ENCODE assay signal across 13 cellular contexts in the genomic region with DNA sequence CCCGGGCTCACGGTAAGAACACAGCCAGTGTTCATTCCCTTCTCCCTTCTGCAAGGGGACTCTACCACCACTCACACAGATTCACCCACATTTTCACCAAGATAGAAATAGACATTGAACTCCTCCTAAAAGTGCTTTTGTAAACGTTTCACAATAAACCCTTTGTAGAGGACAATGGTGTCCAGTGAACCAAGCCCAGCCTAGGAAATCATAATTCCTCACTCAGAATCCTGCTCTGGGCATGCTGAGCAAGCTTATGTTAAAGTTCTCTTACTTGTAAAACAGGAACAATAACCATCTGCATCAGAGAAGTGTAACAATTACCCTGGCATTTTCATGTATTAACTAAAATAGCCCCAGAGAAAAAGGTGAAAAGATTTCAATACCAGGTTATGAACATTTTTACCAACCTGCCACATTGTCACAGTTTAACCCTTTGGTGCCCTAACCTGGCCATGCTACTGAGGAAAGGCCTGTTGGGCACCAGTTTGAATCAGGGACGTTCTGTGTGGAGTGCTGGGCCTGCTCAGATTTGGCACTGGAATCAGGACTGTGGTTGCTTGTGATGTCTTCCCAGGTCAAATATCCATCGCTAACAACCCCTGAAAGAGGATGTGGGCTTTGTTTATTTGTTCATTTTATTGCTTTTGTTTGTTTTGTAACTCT. TPM values are rescaled to one million over a fixed set of nuclear protein-coding genes. Genes with fewer than 3 reads are reported as not detected.
DNase-seq lines count a peak whose midpoint lies in the region; ATAC-seq lines count a peak whose summit lies in the region.
"Had no signal": no experiment of that assay in that cellular context is flagged by ENCODE, and none has a peak within 500 bp of the region (broad histone marks: within the 10 kb centered on the region; RNA-seq: fewer than 3 reads in every experiment).

No MANE protein-coding gene starts in this region.

- H3K4me3 Mint-ChIP-seq in activated T-cell treated with anti-CD3 and anti-CD28 coated beads, Interleukin-2, amount 50 U/mL, for 24 hours = no peak overlapping the region
- H3K4me3 Mint-ChIP-seq in activated T-cell treated with anti-CD3 and anti-CD28 coated beads, Interleukin-2, amount 50 U/mL, for 4 hours = no peak overlapping the region
- H3K4me3 Mint-ChIP-seq in activated T-helper 1 cell treated with anti-CD3 and anti-CD28 coated beads, Interleukin-12 subunit alpha, Interleukin-12 subunit beta, Interleukin-2, Interleukin-4 antibody, amounts not matched to agents 30 ng/mL and 10 ng/mL and 1 ng/mL, durations not matched to agents 14 hours and 24 hours and 36 hours = no peak overlapping the region
- no peak overlapping the region for H3K4me3 Mint-ChIP-seq in stimulated activated memory B cell treated with anti-CD40 and anti-IgM and Interleukin-4, amounts not matched to agents 10 μg/mL and 1 μg/mL and 100 μg/mL, for 72 hours

- DNase-seq in activated T-cell treated with anti-CD3 and anti-CD28 coated beads, Interleukin-2, amount 50 U/mL, for 24 hours = no peak
- DNase-seq in activated T-cell treated with anti-CD3 and anti-CD28 coated beads, Interleukin-2, amount 50 U/mL, for 4 hours = no peak
- DNase-seq in activated T-helper 1 cell treated with anti-CD3 and anti-CD28 coated beads, Interleukin-12 subunit alpha, Interleukin-12 subunit beta, Interleukin-2, Interleukin-4 antibody, amounts not matched to agents 30 ng/mL and 10 ng/mL and 1 ng/mL, durations not matched to agents 14 hours and 24 hours and 36 hours (ENCODE audit: low spot score) = no peak
- peak; percentile 51 for DNase-seq in inferior parietal cortex (ENCODE audit: extremely low spot score)
- no peak for DNase-seq in NCI-H345 treated with DMSO at 0.1 percent for 48 hours (lab: John Stamatoyannopoulos, UW; ENCODE audit: unreplicated experiment)
- DNase-seq in stimulated activated CD4-positive, alpha-beta T cell treated with anti-CD3 and anti-CD28 coated beads, Interleukin-4, amount 100 ng/mL, for 24 hours = no peak
- DNase-seq: Caco-2; KG1; NCI-H1694; NCI-H524 treated with DMSO at 0.1 percent for 48 hours; stimulated activated CD4-positive, alpha-beta T cell treated with anti-CD3 and anti-CD28 coated beads, Interleukin-2, amount 100 ng/mL, for 48 hours had no signal

- no peaks in the 10 kb centered on the region for H3K36me3 Mint-ChIP-seq in activated T-cell treated with anti-CD3 and anti-CD28 coated beads, Interleukin-2, amount 50 U/mL, for 24 hours (ENCODE audit: low read depth)
- no peaks in the 10 kb centered on the region for H3K36me3 Mint-ChIP-seq in activated T-cell treated with anti-CD3 and anti-CD28 coated beads, Interleukin-2, amount 50 U/mL, for 4 hours (ENCODE audit: insufficient read depth)
- peaks cover 8% of the 10 kb centered on the region for H3K36me3 Mint-ChIP-seq in activated T-helper 1 cell treated with anti-CD3 and anti-CD28 coated beads, Interleukin-12 subunit alpha, Interleukin-12 subunit beta, Interleukin-2, Interleukin-4 antibody, amounts not matched to agents 30 ng/mL and 10 ng/mL and 1 ng/mL, durations not matched to agents 14 hours and 24 hours and 36 hours (ENCODE audit: low read depth)
- H3K36me3 Mint-ChIP-seq in stimulated activated memory B cell treated with anti-CD40 and anti-IgM and Interleukin-4, amounts not matched to agents 10 μg/mL and 1 μg/mL and 100 μg/mL, for 72 hours = no peaks in the 10 kb centered on the region

- ATAC-seq in activated T-cell treated with anti-CD3 and anti-CD28 coated beads, Interleukin-2, amount 50 U/mL, for 4 hours = no peak
- no peak for ATAC-seq in stimulated activated memory B cell treated with anti-CD40 and anti-IgM and Interleukin-4, amounts not matched to agents 10 μg/mL and 1 μg/mL and 100 μg/mL, for 72 hours
- ATAC-seq in HG03159 (IDR thresholded peaks at IDR 0.05; ENCODE audit: unreplicated experiment) = no peak

- no peaks in the 10 kb centered on the region for H3K9me3 Mint-ChIP-seq in activated T-cell treated with anti-CD3 and anti-CD28 coated beads, Interleukin-2, amount 50 U/mL, for 24 hours
- no peaks in the 10 kb centered on the region for H3K9me3 Mint-ChIP-seq in activated T-cell treated with anti-CD3 and anti-CD28 coated beads, Interleukin-2, amount 50 U/mL, for 4 hours
- no peaks in the 10 kb centered on the region for H3K9me3 Mint-ChIP-seq in activated T-helper 1 cell treated with anti-CD3 and anti-CD28 coated beads, Interleukin-12 subunit alpha, Interleukin-12 subunit beta, Interleukin-2, Interleukin-4 antibody, amounts not matched to agents 30 ng/mL and 10 ng/mL and 1 ng/mL, durations not matched to agents 14 hours and 24 hours and 36 hours
- H3K9me3 Mint-ChIP-seq in stimulated activated memory B cell treated with anti-CD40 and anti-IgM and Interleukin-4, amounts not matched to agents 10 μg/mL and 1 μg/mL and 100 μg/mL, for 72 hours = no peaks in the 10 kb centered on the region

- peaks cover 42% of the 10 kb centered on the region for H3K4me1 Mint-ChIP-seq in activated T-cell treated with anti-CD3 and anti-CD28 coated beads, Interleukin-2, amount 50 U/mL, for 24 hours (ENCODE audit: low read depth)
- H3K4me1 Mint-ChIP-seq in activated T-cell treated with anti-CD3 and anti-CD28 coated beads, Interleukin-2, amount 50 U/mL, for 4 hours (ENCODE audit: low read depth) = peaks cover 40% of the 10 kb centered on the region
- peaks cover 55% of the 10 kb centered on the region for H3K4me1 Mint-ChIP-seq in activated T-helper 1 cell treated with anti-CD3 and anti-CD28 coated beads, Interleukin-12 subunit alpha, Interleukin-12 subunit beta, Interleukin-2, Interleukin-4 antibody, amounts not matched to agents 30 ng/mL and 10 ng/mL and 1 ng/mL, durations not matched to agents 14 hours and 24 hours and 36 hours (ENCODE audit: low read depth)
- H3K4me1 Mint-ChIP-seq in stimulated activated memory B cell treated with anti-CD40 and anti-IgM and Interleukin-4, amounts not matched to agents 10 μg/mL and 1 μg/mL and 100 μg/mL, for 72 hours = peaks cover 19% of the 10 kb centered on the region

- intact Hi-C loops in activated T-helper 1 cell treated with anti-CD3 and anti-CD28 coated beads, Interleukin-12 subunit alpha, Interleukin-12 subunit beta, Interleukin-2, Interleukin-4 antibody, amounts not matched to agents 30 ng/mL and 10 ng/mL and 1 ng/mL, durations not matched to agents 14 hours and 24 hours and 36 hours (cut with micrococcal nuclease) = loop anchor here (5.0 to 10.0 kb wide), 2 partner anchors 532 to 1445 kb away; partner anchors contain the start of genes NAPG and PPP4R1

- no peaks in the 10 kb centered on the region for H3K27me3 Mint-ChIP-seq in activated T-cell treated with anti-CD3 and anti-CD28 coated beads, Interleukin-2, amount 50 U/mL, for 24 hours
- no peaks in the 10 kb centered on the region for H3K27me3 Mint-ChIP-seq in activated T-cell treated with anti-CD3 and anti-CD28 coated beads, Interleukin-2, amount 50 U/mL, for 4 hours (ENCODE audit: low read depth)
- H3K27me3 Mint-ChIP-seq in activated T-helper 1 cell treated with anti-CD3 and anti-CD28 coated beads, Interleukin-12 subunit alpha, Interleukin-12 subunit beta, Interleukin-2, Interleukin-4 antibody, amounts not matched to agents 30 ng/mL and 10 ng/mL and 1 ng/mL, durations not matched to agents 14 hours and 24 hours and 36 hours (ENCODE audit: insufficient read depth) = no peaks in the 10 kb centered on the region
- no peaks in the 10 kb centered on the region for H3K27me3 Mint-ChIP-seq in stimulated activated memory B cell treated with anti-CD40 and anti-IgM and Interleukin-4, amounts not matched to agents 10 μg/mL and 1 μg/mL and 100 μg/mL, for 72 hours

- H3K27ac Mint-ChIP-seq in activated T-cell treated with anti-CD3 and anti-CD28 coated beads, Interleukin-2, amount 50 U/mL, for 24 hours = peak overlapping the region; percentile 77
- H3K27ac Mint-ChIP-seq in activated T-helper 1 cell treated with anti-CD3 and anti-CD28 coated beads, Interleukin-12 subunit alpha, Interleukin-12 subunit beta, Interleukin-2, Interleukin-4 antibody, amounts not matched to agents 30 ng/mL and 10 ng/mL and 1 ng/mL, durations not matched to agents 14 hours and 24 hours and 36 hours = peak overlapping the region; percentile 79
- H3K27ac Mint-ChIP-seq in stimulated activated memory B cell treated with anti-CD40 and anti-IgM and Interleukin-4, amounts not matched to agents 10 μg/mL and 1 μg/mL and 100 μg/mL, for 72 hours = peak overlapping the region; percentile 23

RNA-seq across cellular contexts. Expression of gene NDUFV2, which starts 22.5 kb away (rescaled TPM):
- total RNA-seq in activated T-cell treated with anti-CD3 and anti-CD28 coated beads, Interleukin-2, amount 50 U/mL, for 4 hours = 100 to 1,000 TPM; 254 to 279 (median 265) TPM
- total RNA-seq in activated T-helper 1 cell treated with anti-CD3 and anti-CD28 coated beads, Interleukin-12 subunit alpha, Interleukin-12 subunit beta, Interleukin-2, Interleukin-4 antibody, amounts not matched to agents 30 ng/mL and 10 ng/mL and 1 ng/mL, durations not matched to agents 14 hours and 24 hours and 36 hours = 381 and 391 TPM in 2 replicates

RNA-seq across cellular contexts. Expression of gene ANKRD12, which starts 56.6 kb away (rescaled TPM):
- total RNA-seq in activated T-cell treated with anti-CD3 and anti-CD28 coated beads, Interleukin-2, amount 50 U/mL, for 4 hours = 10 to 100 TPM; 49.7 to 62.9 (median 57.7) TPM
- total RNA-seq in activated T-helper 1 cell treated with anti-CD3 and anti-CD28 coated beads, Interleukin-12 subunit alpha, Interleukin-12 subunit beta, Interleukin-2, Interleukin-4 antibody, amounts not matched to agents 30 ng/mL and 10 ng/mL and 1 ng/mL, durations not matched to agents 14 hours and 24 hours and 36 hours = 61.3 and 62.2 TPM in 2 replicates

Comparison
In these comparisons a context has a peak if more than half of its experiments do, and no peak if none do; other contexts are left out.
1. H3K27ac Mint-ChIP-seq: peak in every context shown above with its lines; median percentile 79 in activated T-helper 1 cell treated with anti-CD3 and anti-CD28 coated beads, Interleukin-12 subunit alpha, Interleukin-12 subunit beta, Interleukin-2, Interleukin-4 antibody, amounts not matched to agents 30 ng/mL and 10 ng/mL and 1 ng/mL, durations not matched to agents 14 hours and 24 hours and 36 hours; 77 in activated T-cell treated with anti-CD3 and anti-CD28 coated beads, Interleukin-2, amount 50 U/mL, for 24 hours; 23 in stimulated activated memory B cell treated with anti-CD40 and anti-IgM and Interleukin-4, amounts not matched to agents 10 μg/mL and 1 μg/mL and 100 μg/mL, for 72 hours.